Comparison of ENCODE assay signal across 8 cellular contexts in the genomic region with DNA sequence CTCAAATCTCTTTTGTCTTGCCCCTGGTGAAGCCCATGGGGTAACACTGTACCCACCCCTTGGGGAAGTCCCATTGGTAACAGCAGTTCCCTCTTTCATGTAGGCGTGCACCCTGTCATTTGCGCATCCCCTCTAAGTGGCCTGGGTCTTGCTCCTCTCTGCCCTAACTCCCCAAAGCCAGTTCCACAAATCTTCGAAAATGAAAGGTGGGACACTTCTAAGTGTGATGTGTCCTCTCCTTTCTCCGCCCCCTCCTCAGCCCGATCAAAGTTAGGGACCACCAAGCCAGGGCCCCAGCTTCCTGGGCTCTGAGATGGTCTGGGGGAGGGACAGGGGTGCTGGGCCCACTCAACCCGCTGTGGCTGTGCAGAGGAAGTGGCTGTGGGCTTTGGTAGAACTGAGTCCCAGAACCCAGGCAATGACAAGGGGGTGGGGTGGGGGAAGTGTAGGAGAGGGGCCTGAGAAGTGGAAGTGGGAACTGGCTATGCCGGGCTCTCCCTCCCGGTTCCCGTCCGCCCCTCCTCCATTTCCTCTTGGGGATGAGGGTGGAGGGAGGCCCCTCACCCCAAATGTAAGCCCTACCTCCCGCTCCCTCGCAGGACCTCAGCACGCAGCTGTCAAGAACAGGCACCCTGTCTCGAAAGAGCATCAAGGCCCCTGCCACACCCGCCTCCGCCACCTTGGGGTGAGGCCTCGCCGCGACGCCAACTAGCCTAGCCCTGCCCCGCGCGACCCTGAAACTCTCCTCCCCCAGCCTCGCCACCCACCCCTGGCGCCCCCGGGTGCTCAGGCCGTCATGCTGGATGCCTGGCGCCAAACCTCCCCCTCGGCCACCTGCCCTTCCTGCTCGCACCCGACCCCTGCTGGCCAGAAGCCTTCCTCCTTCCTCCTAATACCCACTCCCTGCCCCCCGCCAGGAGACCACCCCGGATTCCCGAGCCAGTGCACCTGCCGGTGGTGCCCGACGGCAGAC. TPM values are rescaled to one million over a fixed set of nuclear protein-coding genes. Genes with fewer than 3 reads are reported as not detected.
DNase-seq lines count a peak whose midpoint lies in the region; ATAC-seq and TF ChIP-seq lines count a peak whose summit lies in the region.

No MANE protein-coding gene starts in this region.

- peaks cover 29% of the 10 kb centered on the region for H3K4me1 Mint-ChIP-seq in WTC11

- H3K4me1 ChIP-seq in thyroid gland, result peaks cover 19 to 37% of the 10 kb centered on the region in 2 donors

- intact Hi-C loops in left cardiac atrium (cut with DNase I) (no loop called here), thyroid gland (cut with DNase I) (no loop called here)

- H3K36me3 ChIP-seq in thyroid gland, result no peaks in the 10 kb centered on the region

- 43 to 56% methylated on average over 17 to 21 of the region's 37 CpGs for WGBS in thyroid gland, 2 donors

- TF ChIP-seq CTCF in WTC11 (IDR thresholded peaks at IDR 0.05), result peak; percentile 34
- no peak for TF ChIP-seq CTCF in thyroid gland (IDR thresholded peaks at IDR 0.05)

- H3K36me3 Mint-ChIP-seq in WTC11, result no peaks in the 10 kb centered on the region

- H3K9me3 Mint-ChIP-seq in WTC11, result no peaks in the 10 kb centered on the region

- POLR2A ChIA-PET in WTC11 (lab: Charles Lee), result no interaction called here

- no peak overlapping the region for H3K27ac Mint-ChIP-seq in WTC11

- DNase-seq in activated T-cell treated with anti-CD3 and anti-CD28 coated beads, Interleukin-2, amount 50 U/mL, for 1 hour, result peak; percentile 47
- DNase-seq in activated T-cell treated with anti-CD3 and anti-CD28 coated beads for 4 hours, result no peak
- DNase-seq in WTC11 (ENCODE audit: low spot score), result peak; percentile 66
- DNase-seq in left cardiac atrium, result no peak
- DNase-seq in NCI-H187 treated with DMSO at 0.1 percent for 48 hours (lab: John Stamatoyannopoulos, UW), result no peak
- DNase-seq in effector CD4-positive, alpha-beta T cell, result no peak
- DNase-seq in NCI-H1105 (lab: John Stamatoyannopoulos, UW), result no peak
- no peak for DNase-seq in thyroid gland

- H3K27me3 ChIP-seq in thyroid gland, result peaks cover 9% of the 10 kb centered on the region

- H3K27ac ChIP-seq in thyroid gland, result no peak overlapping the region

- TF ChIP-seq POLR2A in thyroid gland (IDR thresholded peaks at IDR 0.05), result no peak

- no peak for ATAC-seq in WTC11
- ATAC-seq in left cardiac atrium, result peak; percentile 33 to 47

- H3K4me3 Mint-ChIP-seq in WTC11, result no peak overlapping the region

- CTCF ChIA-PET in WTC11 (lab: Charles Lee), result no interaction called here

- H3K9me3 ChIP-seq in thyroid gland, result no peaks in the 10 kb centered on the region

- peaks cover 32% of the 10 kb centered on the region for H3K27me3 Mint-ChIP-seq in WTC11 (ENCODE audit: low read depth)

- no peak overlapping the region for H3K4me3 ChIP-seq in thyroid gland (replicated peaks in 1 of 3)

TF ChIP-seq in WTC11, 78 proteins besides CTCF, POLR2A, EP300 and RAD21:
- TF ChIP-seq, protein P1, sequence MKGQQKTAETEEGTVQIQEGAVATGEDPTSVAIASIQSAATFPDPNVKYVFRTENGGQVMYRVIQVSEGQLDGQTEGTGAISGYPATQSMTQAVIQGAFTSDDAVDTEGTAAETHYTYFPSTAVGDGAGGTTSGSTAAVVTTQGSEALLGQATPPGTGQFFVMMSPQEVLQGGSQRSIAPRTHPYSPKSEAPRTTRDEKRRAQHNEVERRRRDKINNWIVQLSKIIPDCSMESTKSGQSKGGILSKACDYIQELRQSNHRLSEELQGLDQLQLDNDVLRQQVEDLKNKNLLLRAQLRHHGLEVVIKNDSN (CRISPR knock-in tag; IDR thresholded peaks at IDR 0.05), result no peak
- TF ChIP-seq, protein P2, sequence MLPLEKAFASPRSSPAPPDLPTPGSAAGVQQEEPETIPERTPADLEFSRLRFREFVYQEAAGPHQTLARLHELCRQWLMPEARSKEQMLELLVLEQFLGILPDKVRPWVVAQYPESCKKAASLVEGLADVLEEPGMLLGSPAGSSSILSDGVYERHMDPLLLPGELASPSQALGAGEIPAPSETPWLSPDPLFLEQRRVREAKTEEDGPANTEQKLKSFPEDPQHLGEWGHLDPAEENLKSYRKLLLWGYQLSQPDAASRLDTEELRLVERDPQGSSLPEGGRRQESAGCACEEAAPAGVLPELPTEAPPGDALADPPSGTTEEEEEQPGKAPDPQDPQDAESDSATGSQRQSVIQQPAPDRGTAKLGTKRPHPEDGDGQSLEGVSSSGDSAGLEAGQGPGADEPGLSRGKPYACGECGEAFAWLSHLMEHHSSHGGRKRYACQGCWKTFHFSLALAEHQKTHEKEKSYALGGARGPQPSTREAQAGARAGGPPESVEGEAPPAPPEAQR (CRISPR knock-in tag; IDR thresholded peaks at IDR 0.05), result no peak
- 0 out of 2 replicates have a peak, but pooled peaks have one; percentile 36 for TF ChIP-seq FOXP1 (CRISPR knock-in tag; IDR thresholded peaks at IDR 0.05; ENCODE audit: borderline replicate concordance)
- TF ChIP-seq, protein P3, sequence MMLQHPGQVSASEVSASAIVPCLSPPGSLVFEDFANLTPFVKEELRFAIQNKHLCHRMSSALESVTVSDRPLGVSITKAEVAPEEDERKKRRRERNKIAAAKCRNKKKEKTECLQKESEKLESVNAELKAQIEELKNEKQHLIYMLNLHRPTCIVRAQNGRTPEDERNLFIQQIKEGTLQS (CRISPR knock-in tag; conservative IDR thresholded peaks at IDR 0.05), result 0 out of 2 replicates have a peak, but pooled peaks have one; percentile 8

RNA-seq across cellular contexts. Expression of a gene that starts 8.7 kb away (rescaled TPM):
- total RNA-seq in WTC11 (2021), result 1.2 to 1.6 TPM (median 1.5 TPM) in 3 replicates
- 10 to 100 TPM in 1 of 2 donors, 1 to 10 TPM in 1; 5.7 to 12.5 TPM for total RNA-seq in left cardiac atrium
- 10 to 100 TPM in 1 of 4 donors, 1 to 10 TPM in 3; 4.2 to 10.3 (median 6.2) TPM for total RNA-seq in thyroid gland

RNA-seq across cellular contexts. Expression of a gene that starts 8.9 kb away (rescaled TPM):
- total RNA-seq in WTC11 (2021) (0.34 to 0.70 TPM (median 0.50 TPM) in 3 replicates), left cardiac atrium (1 to 10 TPM; 1.9 to 2.2 TPM), thyroid gland (1 to 10 TPM; 1.5 to 4.2 (median 2.7) TPM)

RNA-seq across cellular contexts. Expression of a gene that starts 11.4 kb away (rescaled TPM):
- total RNA-seq in WTC11 (2021) (0.81 to 1.1 TPM (median 0.85 TPM) in 3 replicates), left cardiac atrium (under 1 TPM; 0.31 to 0.41 TPM), thyroid gland (1 to 10 TPM in 1 of 4 donors, not detected in 3; 1.7 TPM)

Comparison
In these comparisons a context has a peak if more than half of its experiments do, and no peak if none do; other contexts are left out.
1. DNase-seq: peak in activated T-cell treated with anti-CD3 and anti-CD28 coated beads, Interleukin-2, amount 50 U/mL, for 1 hour (single experiment) and WTC11 (single experiment); none in activated T-cell treated with anti-CD3 and anti-CD28 coated beads for 4 hours (single experiment), left cardiac atrium (single experiment), NCI-H187 treated with DMSO at 0.1 percent for 48 hours (single experiment), effector CD4-positive, alpha-beta T cell (single experiment), NCI-H1105 (single experiment) and thyroid gland (0 of 2).